Comparison of ENCODE assay signal across 8 cellular contexts in the genomic region with DNA sequence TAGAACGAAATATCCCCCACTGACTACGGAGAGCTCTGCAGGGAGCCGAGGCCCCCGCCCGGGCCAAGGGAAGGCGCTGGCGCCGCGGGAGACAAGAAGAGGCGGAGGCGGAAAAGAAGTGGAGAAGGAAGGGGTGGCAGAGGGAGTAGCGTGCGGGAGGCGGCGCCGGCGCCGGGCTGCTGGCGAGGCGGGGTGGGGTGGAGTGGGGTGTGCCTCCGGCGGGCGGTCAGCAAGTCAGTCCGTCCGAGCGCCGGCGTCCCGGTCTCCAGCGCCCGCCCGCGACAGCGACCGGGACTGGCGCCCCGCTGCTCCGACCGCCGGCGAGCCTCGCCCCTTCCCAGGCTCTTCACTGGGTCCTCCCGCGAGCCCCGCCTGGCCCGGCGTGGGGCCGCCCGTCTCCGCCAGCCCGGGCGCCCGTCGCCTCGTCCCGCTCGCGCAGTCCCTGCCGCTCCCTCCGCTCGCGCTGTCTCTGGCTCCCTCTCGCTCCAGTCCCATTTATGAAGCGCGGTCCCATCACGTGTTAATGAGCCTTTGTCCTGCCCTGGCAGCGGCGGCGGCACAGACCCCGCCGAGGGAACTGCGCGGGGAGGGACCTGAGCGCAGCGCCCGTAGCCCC. TPM values are rescaled to one million over a fixed set of nuclear protein-coding genes. Genes with fewer than 3 reads are reported as not detected.
DNase-seq lines count a peak whose midpoint lies in the region; ATAC-seq lines count a peak whose summit lies in the region.

A gene (minus strand): TSS at position 471 of the 616 bp plus-strand sequence. CDS start 21,073 bp downstream, outside the sequence.

- H3K4me1 Mint-ChIP-seq in activated T-cell treated with anti-CD3 and anti-CD28 coated beads, Interleukin-2, amount 50 U/mL, for 72 hours (ENCODE audit: low read depth): peaks cover 13% of the 10 kb centered on the region

- peak within 1 kb of the TSS; percentile 86 to 90 for H3K4me3 Mint-ChIP-seq in activated T-cell treated with anti-CD3 and anti-CD28 coated beads, Interleukin-2, amount 50 U/mL, for 72 hours

- DNase-seq in Right ventricle myocardium inferior (ENCODE audit: missing footprints) (peak; percentile 69), cardiac septum (ENCODE audit: low spot score) (no peak), NCI-H146 treated with DMSO at 0.1 percent for 48 hours (lab: John Stamatoyannopoulos, UW; ENCODE audit: unreplicated experiment) (peak; percentile 14), head of caudate nucleus (peak in 40 of 42 donors; percentile 28 to 81 (median 60)), pons (ENCODE audit: low spot score) (peak; percentile 11), T-helper 9 cell (no peak)
- DNase-seq in activated T-cell treated with anti-CD3 and anti-CD28 coated beads, Interleukin-2, amount 50 U/mL, for 72 hours: peak; percentile 18 to 21

- H3K36me3 Mint-ChIP-seq in activated T-cell treated with anti-CD3 and anti-CD28 coated beads, Interleukin-2, amount 50 U/mL, for 72 hours (ENCODE audit: insufficient read depth in 2 of 2): peaks cover 0 to 2% of the 10 kb centered on the region in 2 donors

- intact Hi-C loops in Right ventricle myocardium inferior (cut with DNase I): no loop called here
- intact Hi-C loops in cardiac septum (cut with DNase I): no loop called here
- intact Hi-C loops in head of caudate nucleus (cut with DNase I): no loop called here

- H3K27me3 Mint-ChIP-seq in activated T-cell treated with anti-CD3 and anti-CD28 coated beads, Interleukin-2, amount 50 U/mL, for 72 hours (ENCODE audit: low read depth): peaks cover 73% of the 10 kb centered on the region

- H3K27ac Mint-ChIP-seq in activated T-cell treated with anti-CD3 and anti-CD28 coated beads, Interleukin-2, amount 50 U/mL, for 72 hours: no peak within 1 kb of the TSS

- ATAC-seq in Right ventricle myocardium inferior (peak; percentile 72), HG02588 (IDR thresholded peaks at IDR 0.05; ENCODE audit: unreplicated experiment) (peak; percentile 61)
- peak; percentile 59 to 65 for ATAC-seq in activated T-cell treated with anti-CD3 and anti-CD28 coated beads, Interleukin-2, amount 50 U/mL, for 72 hours (replicated peaks in 1 of 2)

- H3K9me3 Mint-ChIP-seq in activated T-cell treated with anti-CD3 and anti-CD28 coated beads, Interleukin-2, amount 50 U/mL, for 72 hours: no peaks in the 10 kb centered on the region

RNA-seq across cellular contexts. Expression of the gene that starts here (rescaled TPM):
- total RNA-seq in Right ventricle myocardium inferior: 0.16 TPM
- total RNA-seq in cardiac septum: 2.9 TPM
- under 1 TPM; 0.19 to 0.37 TPM for total RNA-seq in activated T-cell treated with anti-CD3 and anti-CD28 coated beads, Interleukin-2, amount 50 U/mL, for 72 hours

Comparison
In these comparisons a context has a peak if more than half of its experiments do, and no peak if none do; other contexts are left out.
1. Peak in DNase-seq and ATAC-seq in Right ventricle myocardium inferior; RNA of the gene not detected or under 1 TPM.
2. Peak in DNase-seq and ATAC-seq in activated T-cell treated with anti-CD3 and anti-CD28 coated beads, Interleukin-2, amount 50 U/mL, for 72 hours; RNA of the gene not detected or under 1 TPM.
3. DNase-seq: peak in NCI-H146 treated with DMSO at 0.1 percent for 48 hours (single experiment), head of caudate nucleus (40 of 42) and pons (single experiment); none in cardiac septum (single experiment) and T-helper 9 cell (single experiment).
4. Peak in every context shown above with its lines, with median percentiles within 50 percentile points of each other: ATAC-seq.